8 cellular contexts compared by ENCODE assay signal in the genomic region with DNA sequence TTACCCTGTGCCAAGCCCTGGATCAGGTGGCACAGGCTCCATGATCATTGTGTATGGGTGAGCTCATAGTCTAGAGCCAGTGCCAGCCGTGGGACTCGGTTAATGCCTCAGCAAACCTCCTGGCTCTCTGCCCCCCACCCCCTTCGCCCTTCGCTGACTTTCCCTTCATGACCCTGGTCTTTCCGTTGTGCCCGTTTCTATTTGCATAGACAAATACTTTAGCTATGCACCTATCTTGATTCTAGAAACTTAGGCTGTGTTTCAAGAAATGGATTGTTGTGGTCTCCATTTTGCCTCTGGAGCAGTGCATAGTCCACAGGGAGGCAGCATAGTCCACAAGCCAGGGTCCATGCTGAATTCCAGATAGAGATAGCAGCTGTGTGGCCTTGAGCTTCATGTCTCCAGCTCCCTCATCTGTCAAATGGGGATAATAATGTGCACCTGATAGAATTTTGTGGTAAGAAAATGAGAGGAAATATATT. TPM values are rescaled to one million over a fixed set of nuclear protein-coding genes. Genes with fewer than 3 reads are reported as not detected.
DNase-seq lines count a peak whose midpoint lies in the region; ATAC-seq and TF ChIP-seq lines count a peak whose summit lies in the region.

No MANE protein-coding gene starts in this region.

- H3K36me3 Mint-ChIP-seq in stimulated activated effector memory CD8-positive, alpha-beta T cell treated with anti-CD3 and anti-CD28 coated beads, Interleukin-12 subunit alpha, Interleukin-12 subunit beta, amount 100 ng/mL, for 72 hours = no peaks in the 10 kb centered on the region

- peak; percentile 46 for ATAC-seq in stimulated activated effector memory CD8-positive, alpha-beta T cell treated with anti-CD3 and anti-CD28 coated beads, Interleukin-12 subunit alpha, Interleukin-12 subunit beta, amount 100 ng/mL, for 72 hours
- ATAC-seq in HG02623 (IDR thresholded peaks at IDR 0.05; ENCODE audit: unreplicated experiment) (no peak), HG03457 (IDR thresholded peaks at IDR 0.05; ENCODE audit: unreplicated experiment) (no peak)

- H3K9me3 Mint-ChIP-seq in stimulated activated effector memory CD8-positive, alpha-beta T cell treated with anti-CD3 and anti-CD28 coated beads, Interleukin-12 subunit alpha, Interleukin-12 subunit beta, amount 100 ng/mL, for 72 hours = peaks cover 2% of the 10 kb centered on the region

- H3K4me1 Mint-ChIP-seq in stimulated activated effector memory CD8-positive, alpha-beta T cell treated with anti-CD3 and anti-CD28 coated beads, Interleukin-12 subunit alpha, Interleukin-12 subunit beta, amount 100 ng/mL, for 72 hours = no peaks in the 10 kb centered on the region

- H3K27ac Mint-ChIP-seq in stimulated activated effector memory CD8-positive, alpha-beta T cell treated with anti-CD3 and anti-CD28 coated beads, Interleukin-12 subunit alpha, Interleukin-12 subunit beta, amount 100 ng/mL, for 72 hours = no peak overlapping the region

- H3K4me3 Mint-ChIP-seq in stimulated activated effector memory CD8-positive, alpha-beta T cell treated with anti-CD3 and anti-CD28 coated beads, Interleukin-12 subunit alpha, Interleukin-12 subunit beta, amount 100 ng/mL, for 72 hours = no peak overlapping the region

- TF ChIP-seq CTCF in fibroblast of pulmonary artery (IDR thresholded peaks at IDR 0.05; ENCODE audit: low read length, missing control alignments) = peak; percentile 47

- H3K4me3 ChIP-seq in fibroblast of pulmonary artery (replicated peaks; ENCODE audit: low read depth, low read length) = no peak overlapping the region

- DNase-seq in C1 segment of cervical spinal cord (lab: John Stamatoyannopoulos, UW) (peak in 11 of 14 donors; percentile 6 to 65 (median 49)), HCEC 1CT (peak; percentile 27), RPMI7951 (ENCODE audit: low read depth) (peak; percentile 63), fibroblast of pulmonary artery (ENCODE audit: low read depth) (peak; percentile 47)
- DNase-seq in stimulated activated effector memory CD8-positive, alpha-beta T cell treated with anti-CD3 and anti-CD28 coated beads, Interleukin-12 subunit alpha, Interleukin-12 subunit beta, amount 100 ng/mL, for 72 hours (ENCODE audit: low spot score in 2 of 2) = no peak
- DNase-seq in stimulated activated CD4-positive, alpha-beta T cell treated with anti-CD3 and anti-CD28 coated beads, Interleukin-1b, Interleukin-23, amount 100 ng/mL, for 48 hours = no peak

RNA-seq across cellular contexts. Expression of a gene that starts 44.8 kb away (rescaled TPM):
- 20.1 and 23.4 TPM in 2 replicates for total RNA-seq in RPMI7951 (2014; rRNA removed; shearing (Covaris generic))

RNA-seq across cellular contexts. Expression of a gene that starts 58.9 kb away (rescaled TPM):
- not detected in 2 replicates for total RNA-seq in RPMI7951 (2014; rRNA removed; shearing (Covaris generic))

Comparison
In these comparisons a context has a peak if more than half of its experiments do, and no peak if none do; other contexts are left out.
1. DNase-seq: peak in C1 segment of cervical spinal cord (11 of 14), HCEC 1CT (single experiment), RPMI7951 (single experiment) and fibroblast of pulmonary artery (single experiment); none in stimulated activated effector memory CD8-positive, alpha-beta T cell treated with anti-CD3 and anti-CD28 coated beads, Interleukin-12 subunit alpha, Interleukin-12 subunit beta, amount 100 ng/mL, for 72 hours (0 of 2) and stimulated activated CD4-positive, alpha-beta T cell treated with anti-CD3 and anti-CD28 coated beads, Interleukin-1b, Interleukin-23, amount 100 ng/mL, for 48 hours (single experiment).